Comparison of ENCODE assay signal across 17 cellular contexts in the genomic region with DNA sequence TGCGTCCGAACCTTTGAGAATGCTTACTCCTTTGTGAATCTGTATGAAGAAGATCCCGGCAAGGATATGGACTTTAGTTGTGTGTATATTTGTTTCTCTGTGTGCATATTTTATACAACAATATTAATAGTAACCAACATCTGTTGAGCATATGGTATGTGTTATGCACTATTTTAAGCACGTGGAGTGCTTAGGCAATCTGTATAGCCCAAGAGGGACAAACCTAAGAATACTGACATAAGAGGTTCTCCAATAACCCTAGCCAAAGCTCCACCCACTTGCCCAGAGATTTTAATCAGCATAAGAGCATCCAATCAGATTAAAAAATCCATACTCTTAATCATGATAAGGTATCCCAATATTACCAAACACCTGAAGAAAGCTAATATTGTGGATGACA.
A peak's percentile ranks its signal among the peaks of the same experiment; 100 is the strongest.
DNase-seq lines count a peak whose midpoint lies in the region; ATAC-seq and TF ChIP-seq lines count a peak whose summit lies in the region.
"Had no signal": no experiment of that assay in that cellular context is flagged by ENCODE, and none has a peak within 500 bp of the region (broad histone marks: within the 10 kb centered on the region; RNA-seq: fewer than 3 reads in every experiment).

No MANE protein-coding gene starts in this region.

- H3K36me3 ChIP-seq in SK-N-MC (ENCODE audit: insufficient read depth, low read length) (no peaks in the 10 kb centered on the region), left ventricle myocardium inferior (no peaks in the 10 kb centered on the region)
- H3K36me3 ChIP-seq: BE2C had no signal

- intact Hi-C loops in left ventricle myocardium inferior (cut with micrococcal nuclease), result no loop called here

- no peak for TF ChIP-seq CTCF in left ventricle myocardium inferior (IDR thresholded peaks at IDR 0.05; ENCODE audit: borderline replicate concordance)

- peaks cover 24% of the 10 kb centered on the region for H3K27me3 Mint-ChIP-seq in activated T-cell treated with anti-CD3 and anti-CD28 coated beads, Interleukin-2, amount 50 U/mL, for 72 hours (ENCODE audit: low read depth)
- peaks cover 19% of the 10 kb centered on the region for H3K27me3 Mint-ChIP-seq in activated T-cell treated with anti-CD3 and anti-CD28 coated beads, Interleukin-2, amount 50 U/mL, for 4 hours (ENCODE audit: low read depth)

- H3K36me3 Mint-ChIP-seq in activated T-cell treated with anti-CD3 and anti-CD28 coated beads, Interleukin-2, amount 50 U/mL, for 72 hours (ENCODE audit: insufficient read depth in 2 of 2), result peaks cover 3% of the 10 kb centered on the region in 2 donors
- H3K36me3 Mint-ChIP-seq in activated T-cell treated with anti-CD3 and anti-CD28 coated beads, Interleukin-2, amount 50 U/mL, for 4 hours (ENCODE audit: insufficient read depth), result no peaks in the 10 kb centered on the region

- H3K9me3 Mint-ChIP-seq in activated T-cell treated with anti-CD3 and anti-CD28 coated beads, Interleukin-2, amount 50 U/mL, for 72 hours, result peaks cover 0 to 6% of the 10 kb centered on the region in 2 donors
- peaks cover 6% of the 10 kb centered on the region for H3K9me3 Mint-ChIP-seq in activated T-cell treated with anti-CD3 and anti-CD28 coated beads, Interleukin-2, amount 50 U/mL, for 4 hours

- H3K4me3 ChIP-seq in SK-N-MC (no peak overlapping the region), left ventricle myocardium inferior (no peak overlapping the region)

- H3K9ac ChIP-seq in SK-N-MC (ENCODE audit: insufficient read length), result no peak overlapping the region
- H3K9ac ChIP-seq: SK-N-SH had no signal

- H3K27ac Mint-ChIP-seq in activated T-cell treated with anti-CD3 and anti-CD28 coated beads, Interleukin-2, amount 50 U/mL, for 72 hours, result peak overlapping the region; percentile 45
- H3K27ac Mint-ChIP-seq: CD4-positive, alpha-beta memory T cell had no signal

- no peak for DNase-seq in activated T-cell treated with anti-CD3 and anti-CD28 coated beads, Interleukin-2, amount 50 U/mL, for 72 hours
- DNase-seq in activated T-cell treated with anti-CD3 and anti-CD28 coated beads, Interleukin-2, amount 50 U/mL, for 4 hours, result no peak
- DNase-seq in SK-N-MC (ENCODE audit: low read depth, low spot score), result no peak
- peak; percentile 6 for DNase-seq in fibroblast of peridontal ligament (ENCODE audit: extremely low read depth)
- no peak for DNase-seq in left ventricle myocardium inferior
- no peak for DNase-seq in activated CD4-positive, CD25-positive, alpha-beta regulatory T cell (lab: John Stamatoyannopoulos, UW)
- DNase-seq in GM03348 (ENCODE audit: low spot score), result no peak
- DNase-seq: BE2C; CD4-positive, alpha-beta memory T cell; KG1; MV-4-11; NCI-H1930; NCI-H748 treated with DMSO at 0.1 percent for 48 hours; OCI-M1; SK-N-SH had no signal

- H3K4me1 Mint-ChIP-seq in activated T-cell treated with anti-CD3 and anti-CD28 coated beads, Interleukin-2, amount 50 U/mL, for 72 hours (ENCODE audit: low read depth), result no peaks in the 10 kb centered on the region
- no peaks in the 10 kb centered on the region for H3K4me1 Mint-ChIP-seq in activated T-cell treated with anti-CD3 and anti-CD28 coated beads, Interleukin-2, amount 50 U/mL, for 4 hours (ENCODE audit: low read depth)

- peak overlapping the region; percentile 76 for H3K27ac ChIP-seq in SK-N-MC
- H3K27ac ChIP-seq in left ventricle myocardium inferior (replicated peaks), result no peak overlapping the region

- H3K9me3 ChIP-seq in SK-N-MC (ENCODE audit: low read depth, low read length), result no peaks in the 10 kb centered on the region
- peaks cover 4% of the 10 kb centered on the region for H3K9me3 ChIP-seq in left ventricle myocardium inferior (replicated peaks)
- H3K9me3 ChIP-seq: BE2C, SK-N-SH had no signal

- no peaks in the 10 kb centered on the region for H3K4me1 ChIP-seq in left ventricle myocardium inferior
- H3K4me1 ChIP-seq: BE2C had no signal

- no peak for ATAC-seq in activated T-cell treated with anti-CD3 and anti-CD28 coated beads, Interleukin-2, amount 50 U/mL, for 72 hours (replicated peaks in 1 of 2)
- ATAC-seq in activated T-cell treated with anti-CD3 and anti-CD28 coated beads, Interleukin-2, amount 50 U/mL, for 4 hours, result no peak
- no peak for ATAC-seq in HG03469 (IDR thresholded peaks at IDR 0.05; ENCODE audit: unreplicated experiment)
- ATAC-seq: HepG2 had no signal

- H3K27me3 ChIP-seq in left ventricle myocardium inferior (ENCODE audit: low read depth), result peaks cover 7% of the 10 kb centered on the region
- H3K27me3 ChIP-seq: BE2C had no signal

- no peak overlapping the region for H3K4me3 Mint-ChIP-seq in activated T-cell treated with anti-CD3 and anti-CD28 coated beads, Interleukin-2, amount 50 U/mL, for 72 hours
- H3K4me3 Mint-ChIP-seq in activated T-cell treated with anti-CD3 and anti-CD28 coated beads, Interleukin-2, amount 50 U/mL, for 4 hours, result no peak overlapping the region
